Comparison of ENCODE assay signal across 8 cellular contexts in the genomic region with DNA sequence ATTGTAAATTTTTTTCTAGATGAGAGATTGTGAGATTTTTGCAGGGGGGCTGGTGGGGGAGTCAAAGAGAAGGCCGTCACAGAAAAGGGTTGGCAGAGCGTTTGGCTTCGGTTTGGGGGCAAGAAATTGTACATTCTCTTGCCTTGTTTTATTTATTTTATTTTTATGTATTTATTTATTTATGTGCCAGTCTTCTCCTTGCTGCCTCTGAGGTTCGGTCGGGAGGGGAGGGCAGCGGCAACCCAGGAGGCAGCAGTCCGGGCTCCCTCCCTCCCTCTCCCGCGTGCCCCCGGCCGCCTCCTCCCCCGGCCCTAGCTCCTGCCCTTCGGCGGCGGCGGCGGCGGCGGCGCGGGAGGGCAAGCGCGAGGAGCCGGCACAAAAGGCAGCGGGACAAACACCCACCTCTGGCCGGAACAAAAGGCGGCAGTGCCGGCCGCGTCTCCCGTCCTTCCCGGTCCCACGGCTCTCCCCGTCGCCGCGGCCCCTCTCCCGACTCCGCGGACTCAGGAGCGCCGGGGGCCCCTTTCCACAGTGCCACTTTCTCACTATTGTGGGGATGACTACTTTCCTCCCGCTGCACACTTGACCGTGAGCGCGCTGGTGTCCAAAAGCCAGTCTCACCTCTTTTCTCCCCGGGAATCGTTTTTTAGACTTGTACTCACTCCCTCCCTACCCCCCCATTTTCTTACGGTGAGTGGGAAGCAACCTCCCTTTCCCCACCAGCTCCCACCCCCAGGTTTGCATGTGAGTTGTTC. TPM values are rescaled to one million over a fixed set of nuclear protein-coding genes. Genes with fewer than 3 reads are reported as not detected.
DNase-seq lines count a peak whose midpoint lies in the region; ATAC-seq and TF ChIP-seq lines count a peak whose summit lies in the region.

No MANE protein-coding gene starts in this region.

- H2BK5ac ChIP-seq in trophoblast cell (ENCODE audit: low read depth, low read length, poor library complexity) = peak overlapping the region; percentile 69

- H3K36me3 ChIP-seq in RWPE2 (ENCODE audit: low read depth) = no peaks in the 10 kb centered on the region
- H3K36me3 ChIP-seq in esophagus (ENCODE audit: control insufficient read depth in 2 of 2, insufficient read depth in 2 of 2, low read length in 1 of 2) = no peaks in the 10 kb centered on the region
- no peaks in the 10 kb centered on the region for H3K36me3 ChIP-seq in trophoblast cell (ENCODE audit: control insufficient read depth in 1 of 2, insufficient read depth in 2 of 2, low read length in 2 of 2)

- peak overlapping the region; percentile 91 for H3K18ac ChIP-seq in trophoblast cell (ENCODE audit: low read length)

- no peak for DNase-seq in T-helper 2 cell treated with Interferon-gamma antibody and Interleukin-4, amounts not matched to agents 5 μg/mL and 100 μg/mL, for 36 hours (ENCODE audit: low spot score)
- DNase-seq in T-helper 2 cell (no peak), RWPE2 (ENCODE audit: low spot score) (no peak), trophoblast cell (peak in 1 of 2 donors; percentile 23), SIG-M5 (lab: John Stamatoyannopoulos, UW) (no peak), cerebellar cortex (ENCODE audit: low spot score) (no peak)

- peak overlapping the region; percentile 88 for H3K4me2 ChIP-seq in trophoblast cell (ENCODE audit: low read length)

- peaks cover 33% of the 10 kb centered on the region for H3K79me1 ChIP-seq in trophoblast cell (ENCODE audit: low read length)

- peaks cover 25% of the 10 kb centered on the region for H3K4me1 Mint-ChIP-seq in T-helper 2 cell treated with Interferon-gamma antibody and Interleukin-4, amounts not matched to agents 5 μg/mL and 100 μg/mL, for 36 hours (ENCODE audit: low read depth)

- no peak overlapping the region for H3K23ac ChIP-seq in trophoblast cell (ENCODE audit: low read length)

- H3K4me3 ChIP-seq in RWPE2 (ENCODE audit: severe bottlenecking) (peak overlapping the region; percentile 50), esophagus (ENCODE audit: low read depth in 1 of 2, low read length in 2 of 2) (peak overlapping the region; percentile 62 to 71), trophoblast cell (ENCODE audit: low read depth, low read length) (peak overlapping the region; percentile 89)

- H3K27ac Mint-ChIP-seq in T-helper 2 cell treated with Interferon-gamma antibody and Interleukin-4, amounts not matched to agents 5 μg/mL and 100 μg/mL, for 36 hours = peak overlapping the region; percentile 19

- H3K14ac ChIP-seq in trophoblast cell (ENCODE audit: low read length) = peak overlapping the region; percentile 81

- H3K9me3 ChIP-seq in RWPE2 (ENCODE audit: severe bottlenecking) (no peaks in the 10 kb centered on the region), esophagus (ENCODE audit: control insufficient read depth in 2 of 2, insufficient read depth in 1 of 2, low read depth in 1 of 2, low read length in 1 of 2) (no peaks in the 10 kb centered on the region), trophoblast cell (ENCODE audit: insufficient read depth, low read depth, low read length) (peaks cover 3% of the 10 kb centered on the region)

- peaks cover 53% of the 10 kb centered on the region for H3K27me3 ChIP-seq in RWPE2 (ENCODE audit: insufficient read depth, poor library complexity, severe bottlenecking)
- H3K27me3 ChIP-seq in esophagus (ENCODE audit: control insufficient read depth in 1 of 2, insufficient read depth in 2 of 2, low read length in 2 of 2) = peaks cover 0 to 3% of the 10 kb centered on the region in 2 donors
- no peaks in the 10 kb centered on the region for H3K27me3 ChIP-seq in trophoblast cell (ENCODE audit: insufficient read depth, low read length)

- no peaks in the 10 kb centered on the region for H3K36me3 Mint-ChIP-seq in T-helper 2 cell treated with Interferon-gamma antibody and Interleukin-4, amounts not matched to agents 5 μg/mL and 100 μg/mL, for 36 hours (ENCODE audit: low read depth)

- H2BK12ac ChIP-seq in trophoblast cell (ENCODE audit: low read length) = peak overlapping the region; percentile 17

- H3K27me3 Mint-ChIP-seq in T-helper 2 cell treated with Interferon-gamma antibody and Interleukin-4, amounts not matched to agents 5 μg/mL and 100 μg/mL, for 36 hours (ENCODE audit: low read depth) = peaks cover 77% of the 10 kb centered on the region

- peak overlapping the region; percentile 67 for H3K4ac ChIP-seq in trophoblast cell (ENCODE audit: low read depth, low read length)

- H4K91ac ChIP-seq in trophoblast cell (ENCODE audit: low read depth, low read length) = peak overlapping the region; percentile 59

- ATAC-seq in RWPE2 (ENCODE audit: low read depth) (peak; percentile 4; the same call in 1 of the 3 replicates), HG02623 (IDR thresholded peaks at IDR 0.05; ENCODE audit: unreplicated experiment) (no peak)

- H2BK120ac ChIP-seq in trophoblast cell (ENCODE audit: insufficient read depth, low read length, poor library complexity) = peak overlapping the region; percentile 25

- WGBS in esophagus, 2 donors = 1 to 2% methylated on average over 47 to 49 of the region's 49 CpGs
- WGBS in trophoblast cell (ENCODE audit: extremely low coverage, insufficient coverage, insufficient read length) = no CpG with 5 or more reads among the region's 49 CpGs

- H4K8ac ChIP-seq in trophoblast cell (ENCODE audit: low read depth, low read length) = peak overlapping the region; percentile 14

- no peak for TF ChIP-seq CTCF in RWPE2 (IDR thresholded peaks at IDR 0.05; ENCODE audit: poor library complexity, severe bottlenecking)

- H2AFZ ChIP-seq in trophoblast cell (ENCODE audit: insufficient read depth, low read length, poor library complexity) = peak overlapping the region; percentile 1

- H3K9ac ChIP-seq in trophoblast cell (ENCODE audit: low read length) = peak overlapping the region; percentile 65

- H2AK5ac ChIP-seq in trophoblast cell (ENCODE audit: low read length) = no peak overlapping the region

- H3K27ac ChIP-seq in RWPE2 (ENCODE audit: poor library complexity, severe bottlenecking) = peak overlapping the region; percentile 74
- peak overlapping the region; percentile 77 to 84 for H3K27ac ChIP-seq in esophagus (ENCODE audit: low read depth in 2 of 2, low read length in 1 of 2)
- no peak overlapping the region for H3K27ac ChIP-seq in trophoblast cell (ENCODE audit: low read depth, low read length)

- H3K4me1 ChIP-seq in RWPE2 (ENCODE audit: insufficient read depth, poor library complexity, severe bottlenecking) (peaks cover 10% of the 10 kb centered on the region), esophagus (ENCODE audit: control insufficient read depth in 2 of 2, insufficient read depth in 2 of 2, low read length in 1 of 2) (no peaks in the 10 kb centered on the region), trophoblast cell (ENCODE audit: control insufficient read depth in 1 of 2, insufficient read depth in 2 of 2, low read length in 2 of 2) (peaks cover 8 to 9% of the 10 kb centered on the region in 2 experiments)

- H3K4me3 Mint-ChIP-seq in T-helper 2 cell treated with Interferon-gamma antibody and Interleukin-4, amounts not matched to agents 5 μg/mL and 100 μg/mL, for 36 hours = peak overlapping the region; percentile 36

- H3K9me3 Mint-ChIP-seq in T-helper 2 cell treated with Interferon-gamma antibody and Interleukin-4, amounts not matched to agents 5 μg/mL and 100 μg/mL, for 36 hours = no peaks in the 10 kb centered on the region

- H3K79me2 ChIP-seq in trophoblast cell (ENCODE audit: control insufficient read depth, insufficient read depth, low read length, poor library complexity) = peaks cover 18% of the 10 kb centered on the region

- no peak overlapping the region for H4K12ac ChIP-seq in trophoblast cell (ENCODE audit: low read depth, low read length)

RNA-seq across cellular contexts. Expression of a gene that starts 1.2 kb away (rescaled TPM):
- 10 to 100 TPM in 1 of 2 donors, 1 to 10 TPM in 1; 8.6 to 25.5 TPM for polyA plus RNA-seq in esophagus
- polyA plus RNA-seq in trophoblast cell (2013) = 15.6 and 17.9 TPM in 2 replicates
